In the genomic region with DNA sequence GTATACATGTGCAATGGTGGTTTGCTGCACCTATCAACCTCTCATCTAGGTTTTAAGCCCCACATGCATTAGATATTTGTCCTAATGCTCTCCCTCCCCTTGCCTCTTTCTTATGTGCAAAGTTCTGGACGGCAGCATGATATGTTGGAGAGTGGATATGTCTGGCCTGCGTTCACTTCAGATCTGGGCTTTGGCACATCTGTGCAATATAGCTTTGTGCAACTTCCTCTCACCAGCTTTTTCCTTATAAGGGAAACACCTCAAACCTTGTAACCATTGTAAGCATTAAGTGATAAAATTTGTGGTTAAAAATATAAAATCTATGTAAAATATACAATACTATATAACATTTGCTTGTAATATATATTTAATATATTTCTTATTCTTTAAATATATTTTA, we compare ENCODE assay signal across 17 cellular contexts.
DNase-seq lines count a peak whose midpoint lies in the region; ATAC-seq and TF ChIP-seq lines count a peak whose summit lies in the region.
"Had no signal": no experiment of that assay in that cellular context is flagged by ENCODE, and none has a peak within 500 bp of the region (broad histone marks: within the 10 kb centered on the region; RNA-seq: fewer than 3 reads in every experiment).

No MANE protein-coding gene starts in this region.

- no peak overlapping the region for H3K4me3 ChIP-seq in left ventricle myocardium inferior
- H3K4me3 ChIP-seq: SJCRH30 had no signal

- no peak for ATAC-seq in Right ventricle myocardium superior (ENCODE audit: poor library complexity)
- no peak for ATAC-seq in GM21360 (IDR thresholded peaks at IDR 0.05; ENCODE audit: unreplicated experiment)

- no peak for DNase-seq in left ventricle myocardium inferior
- no peak for DNase-seq in Right ventricle myocardium superior
- DNase-seq in MV-4-11 (lab: John Stamatoyannopoulos, UW) = peak; percentile 28
- DNase-seq in SKM-1 (lab: John Stamatoyannopoulos, UW; ENCODE audit: unreplicated experiment) = peak; percentile 17
- DNase-seq in RPMI8226 = no peak
- no peak for DNase-seq in SW 1271 (lab: John Stamatoyannopoulos, UW)
- DNase-seq: CD4-positive, CD25-positive, alpha-beta regulatory T cell; DMS79; H7; NCI-H1417; NCI-H187 treated with DMSO at 0.1 percent for 48 hours; NCI-H2107; NCI-H446 treated with DMSO at 0.1 percent for 48 hours; NCI-H69; SJCRH30; T-helper 2 cell had no signal

- no peaks in the 10 kb centered on the region for H3K9me3 ChIP-seq in left ventricle myocardium inferior (replicated peaks)
- H3K9me3 ChIP-seq: SJCRH30 had no signal

- H3K27me3 ChIP-seq in left ventricle myocardium inferior (ENCODE audit: low read depth) = no peaks in the 10 kb centered on the region
- H3K27me3 ChIP-seq: SJCRH30 had no signal

- intact Hi-C loops in left ventricle myocardium inferior (cut with micrococcal nuclease) = loop anchor here (5.0 kb wide), 1 partner anchor 42 kb away; no protein-coding TSS in a partner anchor
- intact Hi-C loops in Right ventricle myocardium superior (cut with DNase I) = no loop called here

- peaks cover 40% of the 10 kb centered on the region for H3K4me1 ChIP-seq in left ventricle myocardium inferior
- H3K4me1 ChIP-seq: SJCRH30 had no signal

- no peak for TF ChIP-seq CTCF in left ventricle myocardium inferior (IDR thresholded peaks at IDR 0.05; ENCODE audit: borderline replicate concordance)

- H3K36me3 ChIP-seq in left ventricle myocardium inferior = no peaks in the 10 kb centered on the region
- H3K36me3 ChIP-seq: SJCRH30 had no signal

- H3K27ac ChIP-seq in left ventricle myocardium inferior (replicated peaks) = peak overlapping the region; percentile 16
- H3K27ac ChIP-seq: SJCRH30 had no signal

Comparison
In these comparisons a context has a peak if more than half of its experiments do, and no peak if none do; other contexts are left out.
1. DNase-seq: peak in MV-4-11 (single experiment) and SKM-1 (single experiment); none in left ventricle myocardium inferior (single experiment), Right ventricle myocardium superior (single experiment), RPMI8226 (single experiment) and SW 1271 (0 of 2).